Comparison of ENCODE assay signal across 10 cellular contexts in the genomic region with DNA sequence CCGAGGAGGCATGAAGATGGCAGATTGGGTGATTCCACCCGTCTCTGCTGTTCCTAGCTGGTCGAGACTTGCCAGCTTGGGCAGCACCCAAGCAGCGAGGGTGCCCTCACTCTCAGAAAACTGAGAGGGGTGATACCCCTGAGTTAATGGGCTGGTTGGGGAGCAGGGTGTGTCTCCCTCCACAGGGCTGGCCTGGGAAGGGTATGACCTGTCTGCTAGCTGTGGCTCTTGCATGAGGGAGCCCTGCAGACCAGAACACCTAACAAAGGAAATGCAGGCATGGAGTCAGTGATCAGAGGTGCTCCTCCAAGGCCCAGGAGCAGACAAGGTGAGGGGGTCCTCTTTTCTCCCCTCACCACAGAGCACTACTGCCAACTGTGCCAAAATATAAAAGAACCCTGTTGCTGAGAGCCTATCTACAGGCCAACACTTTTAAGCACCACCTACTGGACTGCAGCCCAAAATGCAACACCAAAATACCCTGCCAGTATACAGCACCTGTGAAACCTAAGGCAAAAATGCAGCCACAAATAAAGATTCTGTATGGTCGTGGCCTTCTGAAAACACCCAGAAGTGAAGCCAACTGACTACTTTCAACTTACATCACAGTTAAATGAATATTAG. TPM values are rescaled to one million over a fixed set of nuclear protein-coding genes. Genes with fewer than 3 reads are reported as not detected.
DNase-seq lines count a peak whose midpoint lies in the region; ATAC-seq and TF ChIP-seq lines count a peak whose summit lies in the region.
"Had no signal": no experiment of that assay in that cellular context is flagged by ENCODE, and none has a peak within 500 bp of the region (broad histone marks: within the 10 kb centered on the region; RNA-seq: fewer than 3 reads in every experiment).

No MANE protein-coding gene starts in this region.

- H3K36me3 Mint-ChIP-seq in MCF 10A (ENCODE audit: insufficient read depth, unreplicated experiment) (no peaks in the 10 kb centered on the region), WTC11 (peaks cover 4% of the 10 kb centered on the region; the same call in 1 of the 2 replicates)
- no peaks in the 10 kb centered on the region for H3K36me3 Mint-ChIP-seq in activated T-helper 17 cell treated with anti-CD3 and anti-CD28 coated beads, Interleukin-2, amount 50 U/mL, for 72 hours (ENCODE audit: low read depth)

- H3K27ac Mint-ChIP-seq in MCF 10A (ENCODE audit: low read depth, unreplicated experiment) (no peak overlapping the region), WTC11 (no peak overlapping the region)
- no peak overlapping the region for H3K27ac Mint-ChIP-seq in activated T-helper 17 cell treated with anti-CD3 and anti-CD28 coated beads, Interleukin-2, amount 50 U/mL, for 72 hours

- no peak overlapping the region for H3K4me3 Mint-ChIP-seq in MCF 10A (ENCODE audit: unreplicated experiment)
- H3K4me3 Mint-ChIP-seq in WTC11 = no peak overlapping the region
- no peak overlapping the region for H3K4me3 Mint-ChIP-seq in activated T-helper 17 cell treated with anti-CD3 and anti-CD28 coated beads, Interleukin-2, amount 50 U/mL, for 72 hours

- intact Hi-C loops in mammary epithelial cell (cut with micrococcal nuclease) = no loop called here
- intact Hi-C loops in MCF 10A (cut with micrococcal nuclease) = no loop called here

- no peaks in the 10 kb centered on the region for H3K27me3 Mint-ChIP-seq in MCF 10A (ENCODE audit: insufficient read depth, unreplicated experiment)
- H3K27me3 Mint-ChIP-seq in WTC11 (ENCODE audit: low read depth) = no peaks in the 10 kb centered on the region
- peaks cover 19% of the 10 kb centered on the region for H3K27me3 Mint-ChIP-seq in activated T-helper 17 cell treated with anti-CD3 and anti-CD28 coated beads, Interleukin-2, amount 50 U/mL, for 72 hours

- no peaks in the 10 kb centered on the region for H3K79me2 ChIP-seq in mammary epithelial cell (ENCODE audit: insufficient read depth, low read length)

- dilution Hi-C loops in mammary epithelial cell (cut with HindIII; ENCODE audit: low sequenced_read_pairs) = no loop called here

- H3K9ac ChIP-seq in mammary epithelial cell (ENCODE audit: insufficient read depth, low read length) = no peak overlapping the region

- no peaks in the 10 kb centered on the region for H3K4me1 ChIP-seq in mammary epithelial cell (ENCODE audit: insufficient read depth, low read length)

- BruUV-seq in mammary epithelial cell (replicated peaks; lab: Mats Ljungman, UMichigan) (no TSS peak), MCF 10A (replicated peaks; lab: Mats Ljungman, UMichigan) (no TSS peak)

- no peak overlapping the region for H2AFZ ChIP-seq in mammary epithelial cell (ENCODE audit: low read depth, low read length)

- H3K4me1 Mint-ChIP-seq in MCF 10A (ENCODE audit: insufficient read depth, unreplicated experiment) = no peaks in the 10 kb centered on the region
- no peaks in the 10 kb centered on the region for H3K4me1 Mint-ChIP-seq in WTC11
- H3K4me1 Mint-ChIP-seq in activated T-helper 17 cell treated with anti-CD3 and anti-CD28 coated beads, Interleukin-2, amount 50 U/mL, for 72 hours = no peaks in the 10 kb centered on the region

- TF ChIP-seq CTCF in mammary epithelial cell (conservative IDR thresholded peaks at IDR 0.05 in 1 of 2, IDR thresholded peaks at IDR 0.05 in 1 of 2; ENCODE audit: extremely low read depth in 1 of 2, insufficient read depth in 1 of 2, low read depth in 1 of 2, low read length in 2 of 2) (peak; percentile 11 to 33), MCF 10A (IDR thresholded peaks at IDR 0.05; ENCODE audit: unreplicated experiment) (no peak), WTC11 (IDR thresholded peaks at IDR 0.05) (0 out of 2 replicates have a peak, but pooled peaks have one; percentile 19), retinal pigment epithelial cell (conservative IDR thresholded peaks at IDR 0.05; ENCODE audit: low read depth, low read length) (peak; percentile 42)

- ATAC-seq in HG02973 (IDR thresholded peaks at IDR 0.05; ENCODE audit: unreplicated experiment) (peak; percentile 58), WTC11 (peak; percentile 97)
- ATAC-seq in activated T-helper 17 cell treated with anti-CD3 and anti-CD28 coated beads, Interleukin-2, amount 50 U/mL, for 72 hours (replicated peaks) = no peak

- DNase-seq in mammary epithelial cell = no peak
- no peak for DNase-seq in MCF 10A (ENCODE audit: unreplicated experiment)
- DNase-seq in WTC11 (ENCODE audit: low spot score) = peak; percentile 16
- DNase-seq in retinal pigment epithelial cell (ENCODE audit: low read depth) = no peak
- no peak for DNase-seq in cortex of kidney (lab: John Stamatoyannopoulos, UW)
- no peak for DNase-seq in stimulated activated naive CD4-positive, alpha-beta T cell (lab: John Stamatoyannopoulos, UW)
- DNase-seq: activated T-cell treated with anti-CD3 and anti-CD28 coated beads, Interleukin-2, amount 50 U/mL, for 1 hour; AML-193 had no signal

- no peaks in the 10 kb centered on the region for H3K9me3 ChIP-seq in mammary epithelial cell (replicated peaks; ENCODE audit: insufficient read depth, low read length)

- WGBS in mammary epithelial cell (ENCODE audit: low coverage, missing lambda C conversion rate) = 48% methylated on average over 5 of the region's 5 CpGs

- H3K36me3 ChIP-seq in mammary epithelial cell (ENCODE audit: insufficient read depth, low read length) = no peaks in the 10 kb centered on the region

- no peaks in the 10 kb centered on the region for H4K20me1 ChIP-seq in mammary epithelial cell (ENCODE audit: insufficient read depth, low read length)

- H3K4me2 ChIP-seq in mammary epithelial cell (ENCODE audit: insufficient read depth, low read depth, low read length) = no peak overlapping the region

- H3K4me3 ChIP-seq in mammary epithelial cell (replicated peaks in 1 of 3; ENCODE audit: insufficient read depth in 1 of 3, low read depth in 2 of 3, low read length in 3 of 3) (no peak overlapping the region), retinal pigment epithelial cell (ENCODE audit: low read length) (no peak overlapping the region)

- CTCF ChIA-PET in mammary epithelial cell (lab: Charles Lee; ENCODE audit: low non-redundant PET) = no interaction called here
- CTCF ChIA-PET in MCF 10A (lab: Yijun Ruan, JAX) = interaction anchor here (0.6 kb wide), 1 partner anchor 10 kb away, joined by 3 read pairs; no protein-coding TSS in a partner anchor
- CTCF ChIA-PET in WTC11 (lab: Charles Lee) = interaction anchor here (1.0 kb wide), 1 partner anchor 223 kb away, joined by 4 read pairs; no protein-coding TSS in a partner anchor

- POLR2A ChIA-PET in MCF 10A (lab: Yijun Ruan, JAX) = no interaction called here
- POLR2A ChIA-PET in WTC11 (lab: Charles Lee) = no interaction called here

- in situ Hi-C loops in mammary epithelial cell (cut with MboI; ENCODE audit: low sequenced_read_pairs in 2 of 2) = loop anchor here (25.0 kb wide), 2 partner anchors 692 to 717 kb away; no protein-coding TSS in a partner anchor

- no peak overlapping the region for H3K27ac ChIP-seq in mammary epithelial cell (ENCODE audit: insufficient read depth, low read depth, low read length)

- H3K9me3 Mint-ChIP-seq in MCF 10A (ENCODE audit: unreplicated experiment) (peaks cover 12% of the 10 kb centered on the region), WTC11 (peaks cover 15% of the 10 kb centered on the region)
- no peaks in the 10 kb centered on the region for H3K9me3 Mint-ChIP-seq in activated T-helper 17 cell treated with anti-CD3 and anti-CD28 coated beads, Interleukin-2, amount 50 U/mL, for 72 hours

- H3K27me3 ChIP-seq in mammary epithelial cell (ENCODE audit: insufficient read depth, low read length) = no peaks in the 10 kb centered on the region

TF ChIP-seq in WTC11, 78 proteins besides CTCF, POLR2A, EP300 and RAD21 (continues in another document):
- TF ChIP-seq GTF2I (CRISPR knock-in tag; conservative IDR thresholded peaks at IDR 0.05) (no peak), TEAD1 (CRISPR knock-in tag; IDR thresholded peaks at IDR 0.05) (no peak), NFE2L1 (CRISPR knock-in tag; IDR thresholded peaks at IDR 0.05) (no peak), ESRRA (CRISPR knock-in tag; IDR thresholded peaks at IDR 0.05; ENCODE audit: borderline replicate concordance) (no peak), OVOL2 (CRISPR knock-in tag; IDR thresholded peaks at IDR 0.05; ENCODE audit: borderline replicate concordance) (no peak), ZNF317 (CRISPR knock-in tag; IDR thresholded peaks at IDR 0.05; ENCODE audit: borderline replicate concordance, low read depth) (no peak), TP53 (CRISPR knock-in tag; IDR thresholded peaks at IDR 0.05) (no peak), ZNF232 (CRISPR knock-in tag; IDR thresholded peaks at IDR 0.05) (no peak)

RNA-seq across cellular contexts. Expression of a gene that starts 35.8 kb away (rescaled TPM):
- total RNA-seq in mammary epithelial cell = 1 to 10 TPM in 1 of 2 donors, under 1 TPM in 1; 0.96 to 2.0 TPM
- 0.23 TPM for polyA plus RNA-seq in mammary epithelial cell
- 1.3 TPM for polyA minus RNA-seq in mammary epithelial cell
- total RNA-seq in MCF 10A (2022) = 1.7 and 2.1 TPM in 2 replicates
- 16.0 to 18.1 TPM (median 16.1 TPM) in 3 replicates for total RNA-seq in WTC11 (2021)
- 1 to 10 TPM; 2.1 to 3.1 TPM for total RNA-seq in activated T-helper 17 cell treated with anti-CD3 and anti-CD28 coated beads, Interleukin-2, amount 50 U/mL, for 72 hours

RNA-seq across cellular contexts. Expression of a gene that starts 43.3 kb away (rescaled TPM):
- total RNA-seq in mammary epithelial cell (under 1 TPM; 0.17 to 0.31 TPM), MCF 10A (2022) (0.72 and 1.1 TPM in 2 replicates), WTC11 (2021) (not detected in 3 replicates)
- 0.29 TPM for polyA plus RNA-seq in mammary epithelial cell
- not detected for polyA minus RNA-seq in mammary epithelial cell
- not detected for total RNA-seq in activated T-helper 17 cell treated with anti-CD3 and anti-CD28 coated beads, Interleukin-2, amount 50 U/mL, for 72 hours
